In the genomic region with DNA sequence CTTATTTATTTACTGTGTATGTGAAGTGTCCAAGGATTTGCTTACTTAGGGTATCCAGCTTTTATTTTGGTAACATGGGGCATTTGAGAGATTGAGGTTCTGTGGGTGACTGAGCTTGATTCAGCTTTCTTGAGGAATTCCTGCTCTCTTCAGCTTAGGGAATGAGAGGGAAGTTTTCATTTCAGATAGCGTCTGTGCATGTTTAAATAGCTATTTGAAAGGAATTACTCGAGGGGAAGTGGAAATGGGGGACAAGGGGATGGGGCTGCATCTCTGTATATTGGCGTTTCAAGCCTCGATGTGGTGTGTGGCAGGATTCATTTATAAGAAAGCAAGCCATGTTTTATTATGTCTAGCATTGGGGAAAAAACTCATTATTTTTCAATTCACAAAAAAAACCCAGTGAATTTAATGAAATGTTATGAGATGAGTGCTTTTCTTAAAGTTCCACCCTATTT, we compare ENCODE assay signal across 8 cellular contexts. TPM values are rescaled to one million over a fixed set of nuclear protein-coding genes. Genes with fewer than 3 reads are reported as not detected.
DNase-seq lines count a peak whose midpoint lies in the region; ATAC-seq and TF ChIP-seq lines count a peak whose summit lies in the region.

No MANE protein-coding gene starts in this region.

- H3K4me1 ChIP-seq in A673 (ENCODE audit: insufficient read depth, low read length, poor library complexity, severe bottlenecking) = peaks cover 16% of the 10 kb centered on the region
- peaks cover 7% of the 10 kb centered on the region for H3K4me1 ChIP-seq in HEK293 (ENCODE audit: control insufficient read depth, insufficient read depth, low read length)

- no peaks in the 10 kb centered on the region for H3K36me3 Mint-ChIP-seq in memory B cell

- H3K9me3 ChIP-seq in A673 (ENCODE audit: low read depth, low read length, poor library complexity, severe bottlenecking) (no peaks in the 10 kb centered on the region), HEK293 (ENCODE audit: control insufficient read depth, insufficient read depth, low read depth, low read length) (no peaks in the 10 kb centered on the region)

- no TSS peak for BruUV-seq in A673 (replicated peaks; lab: Mats Ljungman, UMichigan)

- no peak for ATAC-seq in memory B cell (ENCODE audit: low read depth)
- ATAC-seq in GM18907 (IDR thresholded peaks at IDR 0.05; ENCODE audit: unreplicated experiment) = no peak
- no peak for ATAC-seq in GM21515 (IDR thresholded peaks at IDR 0.05; ENCODE audit: unreplicated experiment)

- CTCF ChIA-PET in A673 (lab: Charles Lee) (interaction anchor here (0.6 kb wide), 1 partner anchor 1504 kb away, joined by 3 read pairs; no protein-coding TSS in a partner anchor), HEK293 (lab: Yijun Ruan, JAX) (interaction anchor here (0.6 to 1.8 kb wide), 2 partner anchors 130 to 286 kb away, joined by 4 to 5 read pairs; no protein-coding TSS in a partner anchor)

- peak overlapping the region; percentile 98 for H3K4me3 Mint-ChIP-seq in memory B cell

- in situ Hi-C loops in astrocyte of the spinal cord (cut with HindIII; ENCODE audit: low sequenced_read_pairs) = no loop called here

- no peaks in the 10 kb centered on the region for H3K27me3 Mint-ChIP-seq in memory B cell

- H3K4me1 Mint-ChIP-seq in memory B cell = peaks cover 22% of the 10 kb centered on the region

- peak overlapping the region; percentile 89 for H3K27ac ChIP-seq in A673 (ENCODE audit: low read depth, low read length, poor library complexity, severe bottlenecking)
- H3K27ac ChIP-seq in HEK293 (ENCODE audit: extremely low read depth, low read depth, low read length) = no peak overlapping the region; the same call in 1 of the 2 replicates

- no peaks in the 10 kb centered on the region for H3K27me3 ChIP-seq in A673 (replicated peaks; ENCODE audit: insufficient read depth, low read depth, low read length, poor library complexity)

- peak overlapping the region; percentile 79 for H3K4me3 ChIP-seq in A673 (ENCODE audit: low read depth, low read length, poor library complexity, severe bottlenecking)
- H3K4me3 ChIP-seq in HEK293 (ENCODE audit: low read depth, low read length) = peak overlapping the region; percentile 95
- peak overlapping the region; percentile 92 for H3K4me3 ChIP-seq in astrocyte of the spinal cord (ENCODE audit: low read depth, low read length)

- intact Hi-C loops in A673 (cut with micrococcal nuclease; ENCODE audit: unreplicated experiment) = loop anchor here (5.0 kb wide), 1 partner anchor 618 kb away; no protein-coding TSS in a partner anchor

- TF ChIP-seq CTCF in A673 (conservative IDR thresholded peaks at IDR 0.05; ENCODE audit: low read depth, low read length) (no peak), HEK293 (tag by site-specific recombination; IDR thresholded peaks at IDR 0.05) (no peak), astrocyte of the spinal cord (IDR thresholded peaks at IDR 0.05; ENCODE audit: low read depth, low read length) (no peak)

- peak overlapping the region; percentile 98 for H3K27ac Mint-ChIP-seq in memory B cell

- POLR2A ChIA-PET in A673 (lab: Charles Lee; ENCODE audit: low non-redundant PET) (no interaction called here), HEK293 (lab: Yijun Ruan, JAX) (interaction anchor here (1.1 to 1.9 kb wide), 4 partner anchors 45 to 135 kb away, joined by 3 to 10 read pairs (median 6); partner anchors contain the start of genes ASTE1 and NEK11)

- no peaks in the 10 kb centered on the region for H3K9me3 Mint-ChIP-seq in memory B cell

- DNase-seq in A673 (ENCODE audit: low spot score) (peak; percentile 11), astrocyte of the spinal cord (ENCODE audit: low read depth, low spot score) (peak; percentile 27), memory B cell (ENCODE audit: low spot score in 2 of 2) (no peak), AG08396 (ENCODE audit: low spot score) (no peak), HK-2 (ENCODE audit: unreplicated experiment) (no peak)

- H3K36me3 ChIP-seq in A673 (ENCODE audit: insufficient read depth, low read length, poor library complexity, severe bottlenecking) (no peaks in the 10 kb centered on the region), HEK293 (ENCODE audit: control insufficient read depth in 2 of 2, insufficient read depth in 1 of 2, low read length in 2 of 2) (no peaks in the 10 kb centered on the region)

TF ChIP-seq in HEK293, 187 proteins besides CTCF, POLR2A, EP300 and RAD21:
- no peak for TF ChIP-seq SCRT1 (tag by site-specific recombination; IDR thresholded peaks at IDR 0.05; ENCODE audit: borderline replicate concordance)
- TF ChIP-seq MYNN (tag by site-specific recombination; IDR thresholded peaks at IDR 0.05; ENCODE audit: borderline replicate concordance) = peak; percentile 82; the same call in 1 of the 2 replicates

RNA-seq across cellular contexts. Expression of gene ATP2C1, which starts 1.0 kb away (rescaled TPM):
- total RNA-seq in A673 (2021) = 70.3 and 75.9 TPM in 2 replicates

Comparison
In these comparisons a context has a peak if more than half of its experiments do, and no peak if none do; other contexts are left out.
1. DNase-seq: peak in A673 (single experiment) and astrocyte of the spinal cord (single experiment); none in memory B cell (0 of 2), AG08396 (single experiment) and HK-2 (single experiment).
2. Peak in every context shown above with its lines, with median percentiles within 50 percentile points of each other: H3K4me3 ChIP-seq.